ENCODE assay signal across 6 cellular contexts in the genomic region with DNA sequence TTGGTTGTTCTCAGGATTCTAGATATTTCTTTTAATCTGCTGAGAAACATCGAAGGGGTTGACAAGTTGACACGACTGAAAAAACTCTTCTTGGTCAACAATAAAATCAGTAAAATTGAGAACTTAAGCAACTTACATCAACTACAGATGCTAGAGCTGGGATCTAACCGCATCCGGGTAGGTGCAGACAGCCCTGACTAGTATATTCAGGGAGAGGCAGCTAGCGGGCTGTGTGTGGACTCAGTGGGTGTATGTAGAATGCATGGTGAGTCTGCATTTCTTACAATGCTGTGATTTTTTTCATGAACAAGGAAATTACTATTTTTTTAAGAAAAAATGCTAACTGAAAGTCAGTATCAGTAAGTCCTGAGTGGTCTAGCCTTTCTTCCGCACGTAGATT. TPM values are rescaled to one million over a fixed set of nuclear protein-coding genes. Genes with fewer than 3 reads are reported as not detected.
"Had no signal": no experiment of that assay in that cellular context is flagged by ENCODE, and none has a peak within 500 bp of the region (broad histone marks: within the 10 kb centered on the region; RNA-seq: fewer than 3 reads in every experiment).

No MANE protein-coding gene starts in this region.

- H3K27ac ChIP-seq: HL-60 had no signal

- DNase-seq: H9, HCEC 1CT had no signal

- H3K4me3 ChIP-seq: GM23338 had no signal

- ATAC-seq: GM23338, HepG2 had no signal

- H3K27ac Mint-ChIP-seq: GM23338, H9, IgD-negative memory B cell had no signal

- H3K4me3 Mint-ChIP-seq: GM23338, H9, IgD-negative memory B cell had no signal

- H3K9me3 Mint-ChIP-seq: GM23338, H9, IgD-negative memory B cell had no signal

- H3K27me3 Mint-ChIP-seq: IgD-negative memory B cell had no signal

RNA-seq across cellular contexts. Expression of a gene that starts 28.2 kb away (rescaled TPM):
- polyA plus RNA-seq: IgD-negative memory B cell had no signal
